Comparison of ENCODE assay signal across 8 cellular contexts in the genomic region with DNA sequence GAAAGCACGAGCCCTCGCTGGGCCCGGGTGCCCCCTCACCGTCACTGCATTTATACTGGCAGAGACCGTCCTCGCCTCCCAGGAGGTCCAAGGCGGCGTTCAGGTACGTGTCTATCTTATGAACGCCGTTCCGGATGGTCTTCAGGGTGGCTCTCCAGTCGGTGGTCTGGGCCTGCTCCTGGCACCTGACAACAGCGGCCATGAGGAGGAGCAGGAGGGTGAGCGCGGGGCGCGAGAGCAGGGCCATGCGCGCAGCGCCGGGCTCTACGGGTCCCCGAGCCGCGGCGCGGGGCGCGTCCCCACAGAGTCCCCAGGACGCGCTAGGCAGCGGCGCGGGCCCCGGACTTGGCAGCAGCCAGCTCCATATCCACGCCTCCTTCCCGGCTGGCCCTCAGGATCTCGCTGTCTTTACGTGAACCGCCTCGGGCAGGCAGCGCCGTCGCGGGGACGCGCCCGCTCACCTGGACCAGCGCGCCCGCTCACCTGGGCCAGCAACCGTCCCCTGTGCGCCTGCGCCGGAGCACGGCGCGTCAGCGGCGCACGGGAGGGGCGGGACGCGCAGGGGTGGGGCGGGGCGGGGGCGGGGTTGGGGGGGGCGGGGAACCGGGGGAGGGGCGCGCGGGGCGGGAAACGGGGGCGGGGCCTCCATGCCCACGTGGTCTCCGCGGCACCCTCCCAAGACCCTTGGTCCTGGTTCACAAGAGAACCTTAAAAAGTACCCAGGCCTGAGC. TPM values are rescaled to one million over a fixed set of nuclear protein-coding genes. Genes with fewer than 3 reads are reported as not detected.
DNase-seq lines count a peak whose midpoint lies in the region; ATAC-seq and TF ChIP-seq lines count a peak whose summit lies in the region.

Gene PLA2G12A (minus strand): TSS at position 508 of the 731 bp plus-strand sequence. CDS start 261 bp downstream, at position 247.

- no peaks in the 10 kb centered on the region for H3K27me3 ChIP-seq in OCI-LY3 (ENCODE audit: low read depth, low read length)
- H3K27me3 ChIP-seq in esophagus muscularis mucosa: no peaks in the 10 kb centered on the region

- DNase-seq in Calu3 (peak; percentile 87), HT-29 (ENCODE audit: low spot score) (peak; percentile 92), esophagus muscularis mucosa (ENCODE audit: extremely low spot score) (no peak), myocyte (ENCODE audit: low read depth) (peak; percentile 75)
- peak; percentile 87 for DNase-seq in activated T-cell treated with anti-CD3 and anti-CD28 coated beads, Interleukin-2, amount 50 U/mL, for 1 hour
- peak; percentile 53 to 58 for DNase-seq in stimulated activated CD8-positive, alpha-beta memory T cell treated with anti-CD3 and anti-CD28 coated beads, Interleukin-7, amount 100 ng/mL, for 48 hours (ENCODE audit: extremely low read depth in 1 of 2, low read depth in 1 of 2)

- CTCF ChIA-PET in Calu3 (lab: Charles Lee): interaction anchor here (0.6 to 1.3 kb wide), 3 partner anchors 27 to 762 kb away, joined by 3 to 6 read pairs (median 3); partner anchors contain the start of gene CASP6

- H3K4me1 Mint-ChIP-seq in Calu3 (ENCODE audit: low read depth, unreplicated experiment): peaks cover 22% of the 10 kb centered on the region

- intact Hi-C loops in Calu3 (cut with micrococcal nuclease; ENCODE audit: unreplicated experiment) (loop anchor here (5.0 kb wide), 1 partner anchor 73 kb away; the partner anchor contains the start of gene CFI), esophagus muscularis mucosa (cut with DNase I) (loop anchor here (2.0 to 5.0 kb wide), 3 partner anchors 27 to 297 kb away; partner anchors contain the start of genes CASP6 and SEC24B)

- H3K4me3 Mint-ChIP-seq in Calu3 (ENCODE audit: low read depth, unreplicated experiment): peak within 1 kb of the TSS; percentile 63

- H4K20me1 ChIP-seq in OCI-LY3 (ENCODE audit: insufficient read depth, low read length): no peaks in the 10 kb centered on the region

- peak within 1 kb of the TSS; percentile 86 for H3K4me2 ChIP-seq in OCI-LY3 (ENCODE audit: low read length)

- no peak for TF ChIP-seq EP300 in esophagus muscularis mucosa (IDR thresholded peaks at IDR 0.05)

- BruUV-seq in Calu3 (replicated peaks; lab: Mats Ljungman, UMichigan): no TSS peak

- H3K9ac ChIP-seq in OCI-LY3 (ENCODE audit: low read length): peak within 1 kb of the TSS; percentile 91

- H3K4me1 ChIP-seq in OCI-LY3 (ENCODE audit: low read length) (peaks cover 15% of the 10 kb centered on the region), esophagus muscularis mucosa (peaks cover 13 to 20% (median 15%) of the 10 kb centered on the region in 4 donors)

- TF ChIP-seq CTCF in Calu3 (IDR thresholded peaks at IDR 0.05; ENCODE audit: unreplicated experiment): no peak
- TF ChIP-seq CTCF in OCI-LY3 (IDR thresholded peaks at IDR 0.05; ENCODE audit: low read depth, low read length): no peak
- no peak for TF ChIP-seq CTCF in esophagus muscularis mucosa (IDR thresholded peaks at IDR 0.05)

- H3K27ac Mint-ChIP-seq in Calu3 (ENCODE audit: unreplicated experiment): peak within 1 kb of the TSS; percentile 82

- no peaks in the 10 kb centered on the region for H3K27me3 Mint-ChIP-seq in Calu3 (ENCODE audit: unreplicated experiment)

- H3K9me3 ChIP-seq in OCI-LY3 (ENCODE audit: insufficient read depth, low read length): no peaks in the 10 kb centered on the region
- no peaks in the 10 kb centered on the region for H3K9me3 ChIP-seq in esophagus muscularis mucosa

- H2AFZ ChIP-seq in OCI-LY3 (ENCODE audit: low read depth, low read length): peak within 1 kb of the TSS; percentile 100

- WGBS in esophagus muscularis mucosa: 0% methylated on average over 18 of the region's 79 CpGs

- H3K36me3 ChIP-seq in OCI-LY3 (replicated peaks; ENCODE audit: low read depth, low read length) (peaks cover 4% of the 10 kb centered on the region), esophagus muscularis mucosa (no peaks in the 10 kb centered on the region)

- peaks cover 6% of the 10 kb centered on the region for H3K79me2 ChIP-seq in OCI-LY3 (ENCODE audit: low read length)

- H3K27ac ChIP-seq in OCI-LY3 (ENCODE audit: low read length): no peak within 1 kb of the TSS
- H3K27ac ChIP-seq in esophagus muscularis mucosa (replicated peaks in 1 of 4): peak within 1 kb of the TSS; percentile 76 to 80 (median 78)

- TF ChIP-seq POLR2A in esophagus muscularis mucosa (IDR thresholded peaks at IDR 0.05; ENCODE audit: low read depth): no peak

- H3K9me3 Mint-ChIP-seq in Calu3 (ENCODE audit: low read depth, unreplicated experiment): no peaks in the 10 kb centered on the region

- H3K4me3 ChIP-seq in OCI-LY3 (ENCODE audit: low read length) (peak within 1 kb of the TSS; percentile 99), esophagus muscularis mucosa (peak within 1 kb of the TSS; percentile 78 to 93 (median 88))

- H3K36me3 Mint-ChIP-seq in Calu3 (ENCODE audit: insufficient read depth, unreplicated experiment): peaks cover 34% of the 10 kb centered on the region

- ATAC-seq in GM21367 (IDR thresholded peaks at IDR 0.05; ENCODE audit: unreplicated experiment): peak; percentile 83

RNA-seq across cellular contexts. Expression of gene PLA2G12A, which starts in this region (rescaled TPM):
- total RNA-seq in Calu3 (2022) (45.0 and 45.4 TPM in 2 replicates), esophagus muscularis mucosa (10 to 100 TPM; 18.8 to 24.5 (median 23.4) TPM), myocyte (22.2 and 22.4 TPM in 2 replicates)
- 30.7 and 33.1 TPM in 2 replicates for total RNA-seq in HT-29 (2014; rRNA removed; shearing (Covaris generic))
- 33.3 TPM for polyA plus RNA-seq in myocyte (2012)
